ENCODE assay signal across 9 cellular contexts in the genomic region with DNA sequence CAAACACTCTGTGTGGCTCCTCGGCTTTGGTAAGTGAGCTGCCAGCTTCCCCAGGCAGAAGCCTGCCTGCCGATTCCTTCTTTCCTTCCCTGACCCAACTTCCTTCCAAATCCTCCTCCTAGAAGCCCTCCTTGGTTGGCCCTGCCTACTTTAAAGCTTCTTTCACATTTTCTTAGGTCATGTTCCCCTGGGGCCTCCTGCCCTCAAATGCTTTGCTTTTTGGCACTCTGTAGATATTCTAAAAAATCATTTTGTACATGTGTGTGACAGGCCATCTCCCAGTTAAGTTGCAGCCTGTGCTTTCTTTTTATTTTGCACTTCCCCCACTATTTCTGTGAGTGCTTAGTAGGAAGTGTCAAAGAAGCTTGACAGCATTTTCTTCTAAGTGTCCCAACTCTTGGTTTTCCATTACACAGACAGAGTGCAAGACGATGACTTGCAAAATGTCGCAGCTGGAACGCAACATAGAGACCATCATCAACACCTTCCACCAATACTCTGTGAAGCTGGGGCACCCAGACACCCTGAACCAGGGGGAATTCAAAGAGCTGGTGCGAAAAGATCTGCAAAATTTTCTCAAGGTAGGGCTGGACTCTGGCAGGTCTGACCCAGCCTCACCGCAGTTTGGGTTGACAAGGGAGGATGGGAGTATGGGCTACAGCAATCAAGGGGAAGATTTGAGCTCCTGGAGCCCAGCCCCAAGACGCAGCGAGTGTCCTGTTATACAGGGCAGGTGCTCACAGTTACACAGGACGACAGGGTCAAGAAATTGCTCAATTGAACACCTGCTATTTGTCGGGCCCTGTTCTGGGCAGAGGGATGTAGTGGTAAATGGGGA. TPM values are rescaled to one million over a fixed set of nuclear protein-coding genes. Genes with fewer than 3 reads are reported as not detected.
DNase-seq lines count a peak whose midpoint lies in the region; ATAC-seq and TF ChIP-seq lines count a peak whose summit lies in the region.
"Had no signal": no experiment of that assay in that cellular context is flagged by ENCODE, and none has a peak within 500 bp of the region (broad histone marks: within the 10 kb centered on the region; RNA-seq: fewer than 3 reads in every experiment).

A gene (plus strand): TSS at position 2 of the 838 bp plus-strand sequence. CDS start 430 bp downstream, at position 432.

- peak within 1 kb of the TSS; percentile 62 for H3K27ac Mint-ChIP-seq in CD8-positive, alpha-beta T cell
- H3K27ac Mint-ChIP-seq in T-helper 17 cell, result peak within 1 kb of the TSS; percentile 82

- ATAC-seq in CD8-positive, alpha-beta T cell, result no peak
- ATAC-seq in T-helper 17 cell (no peak), left cardiac atrium (no peak), HG02852 (IDR thresholded peaks at IDR 0.05; ENCODE audit: unreplicated experiment) (no peak), GM19467 (IDR thresholded peaks at IDR 0.05; ENCODE audit: unreplicated experiment) (no peak)

- WGBS in prostate gland, result 75% methylated on average over 11 of the region's 11 CpGs

- POLR2A ChIA-PET in CD8-positive, alpha-beta T cell (lab: Charles Lee), result interaction anchor here (0.6 kb wide), 1 partner anchor 236 kb away, joined by 3 read pairs; no protein-coding TSS in a partner anchor

- peaks cover 5% of the 10 kb centered on the region for H3K27me3 Mint-ChIP-seq in CD8-positive, alpha-beta T cell (ENCODE audit: low read depth)
- peaks cover 19% of the 10 kb centered on the region for H3K27me3 Mint-ChIP-seq in T-helper 17 cell

- no peak for TF ChIP-seq POLR2A in prostate gland (IDR thresholded peaks at IDR 0.05)

- intact Hi-C loops in CD8-positive, alpha-beta T cell (cut with DNase I, micrococcal nuclease), result no loop called here
- intact Hi-C loops in left cardiac atrium (cut with DNase I) (no loop called here), prostate gland (cut with DNase I) (no loop called here)

- DNase-seq in CD8-positive, alpha-beta T cell, result peak in 1 of 7 experiments; percentile 25
- no peak for DNase-seq in T-helper 17 cell
- DNase-seq in left cardiac atrium, result no peak
- no peak for DNase-seq in prostate gland (ENCODE audit: low spot score)
- DNase-seq in midbrain (lab: John Stamatoyannopoulos, UW), result no peak
- DNase-seq in epidermal melanocyte (ENCODE audit: insufficient read length, low spot score), result no peak

- no peak for TF ChIP-seq CTCF in CD8-positive, alpha-beta T cell (IDR thresholded peaks at IDR 0.05)
- no peak for TF ChIP-seq CTCF in prostate gland (IDR thresholded peaks at IDR 0.05)

- no peaks in the 10 kb centered on the region for H3K27me3 ChIP-seq in CD8-positive, alpha-beta T cell (ENCODE audit: insufficient read depth, low read length)
- no peaks in the 10 kb centered on the region for H3K27me3 ChIP-seq in prostate gland (replicated peaks; ENCODE audit: insufficient read depth)

- H3K27ac ChIP-seq in CD8-positive, alpha-beta T cell (ENCODE audit: low read depth, low read length), result no peak within 1 kb of the TSS
- H3K27ac ChIP-seq in prostate gland, result peak within 1 kb of the TSS in 1 of 2 donors; percentile 7

- peaks cover 23% of the 10 kb centered on the region for H3K4me1 Mint-ChIP-seq in CD8-positive, alpha-beta T cell (ENCODE audit: low read depth)
- peaks cover 26% of the 10 kb centered on the region for H3K4me1 Mint-ChIP-seq in T-helper 17 cell

- H3K4me3 ChIP-seq in CD8-positive, alpha-beta T cell (ENCODE audit: low read depth, low read length), result no peak within 1 kb of the TSS
- H3K4me3 ChIP-seq in prostate gland, result no peak within 1 kb of the TSS

- peaks cover 11% of the 10 kb centered on the region for H3K4me1 ChIP-seq in CD8-positive, alpha-beta T cell (ENCODE audit: insufficient read depth, low read length)
- no peaks in the 10 kb centered on the region for H3K4me1 ChIP-seq in prostate gland (replicated peaks)

- H3K4me3 Mint-ChIP-seq in CD8-positive, alpha-beta T cell, result no peak within 1 kb of the TSS
- peak within 1 kb of the TSS; percentile 83 for H3K4me3 Mint-ChIP-seq in T-helper 17 cell

- CTCF ChIA-PET in CD8-positive, alpha-beta T cell (lab: Charles Lee), result interaction anchor here (0.9 to 1.9 kb wide), 2 partner anchors 137 to 182 kb away, joined by 3 to 9 read pairs; a partner anchor contains a TSS

- H3K36me3 ChIP-seq in CD8-positive, alpha-beta T cell (ENCODE audit: insufficient read depth, low read length), result no peaks in the 10 kb centered on the region
- no peaks in the 10 kb centered on the region for H3K36me3 ChIP-seq in prostate gland

- H3K9me3 ChIP-seq in CD8-positive, alpha-beta T cell (ENCODE audit: low read length), result no peaks in the 10 kb centered on the region
- H3K9me3 ChIP-seq in T-helper 17 cell (ENCODE audit: control insufficient read depth, low read length, poor library complexity, severe bottlenecking), result no peaks in the 10 kb centered on the region
- H3K9me3 ChIP-seq in prostate gland, result no peaks in the 10 kb centered on the region

- no peaks in the 10 kb centered on the region for H3K36me3 Mint-ChIP-seq in CD8-positive, alpha-beta T cell
- H3K36me3 Mint-ChIP-seq in T-helper 17 cell (ENCODE audit: low read depth), result peaks cover 7% of the 10 kb centered on the region

- no peaks in the 10 kb centered on the region for H3K9me3 Mint-ChIP-seq in CD8-positive, alpha-beta T cell

RNA-seq across cellular contexts. Expression of the gene that starts here (rescaled TPM):
- total RNA-seq in CD8-positive, alpha-beta T cell, result 1 to 10 TPM; 2.0 to 5.0 TPM
- total RNA-seq in T-helper 17 cell (100 to 1,000 TPM in 1 of 2 donors, 10 to 100 TPM in 1; 11.9 to 138 TPM), left cardiac atrium (100 to 1,000 TPM; 184 to 529 TPM), prostate gland (10 to 100 TPM; 25.6 to 45.2 TPM)
- total RNA-seq: chondrocyte had no signal
